ENCODE assay signal across 1 cellular context in genomic region chr20:54874718-54875117, GRCh38.
TF ChIP-seq lines count a peak whose summit lies in the region.

No MANE protein-coding gene starts in this region.

TF ChIP-seq in K562, 482 proteins besides CTCF, POLR2A, EP300 and RAD21 (continued from another document):
- TF ChIP-seq, protein P1, sequence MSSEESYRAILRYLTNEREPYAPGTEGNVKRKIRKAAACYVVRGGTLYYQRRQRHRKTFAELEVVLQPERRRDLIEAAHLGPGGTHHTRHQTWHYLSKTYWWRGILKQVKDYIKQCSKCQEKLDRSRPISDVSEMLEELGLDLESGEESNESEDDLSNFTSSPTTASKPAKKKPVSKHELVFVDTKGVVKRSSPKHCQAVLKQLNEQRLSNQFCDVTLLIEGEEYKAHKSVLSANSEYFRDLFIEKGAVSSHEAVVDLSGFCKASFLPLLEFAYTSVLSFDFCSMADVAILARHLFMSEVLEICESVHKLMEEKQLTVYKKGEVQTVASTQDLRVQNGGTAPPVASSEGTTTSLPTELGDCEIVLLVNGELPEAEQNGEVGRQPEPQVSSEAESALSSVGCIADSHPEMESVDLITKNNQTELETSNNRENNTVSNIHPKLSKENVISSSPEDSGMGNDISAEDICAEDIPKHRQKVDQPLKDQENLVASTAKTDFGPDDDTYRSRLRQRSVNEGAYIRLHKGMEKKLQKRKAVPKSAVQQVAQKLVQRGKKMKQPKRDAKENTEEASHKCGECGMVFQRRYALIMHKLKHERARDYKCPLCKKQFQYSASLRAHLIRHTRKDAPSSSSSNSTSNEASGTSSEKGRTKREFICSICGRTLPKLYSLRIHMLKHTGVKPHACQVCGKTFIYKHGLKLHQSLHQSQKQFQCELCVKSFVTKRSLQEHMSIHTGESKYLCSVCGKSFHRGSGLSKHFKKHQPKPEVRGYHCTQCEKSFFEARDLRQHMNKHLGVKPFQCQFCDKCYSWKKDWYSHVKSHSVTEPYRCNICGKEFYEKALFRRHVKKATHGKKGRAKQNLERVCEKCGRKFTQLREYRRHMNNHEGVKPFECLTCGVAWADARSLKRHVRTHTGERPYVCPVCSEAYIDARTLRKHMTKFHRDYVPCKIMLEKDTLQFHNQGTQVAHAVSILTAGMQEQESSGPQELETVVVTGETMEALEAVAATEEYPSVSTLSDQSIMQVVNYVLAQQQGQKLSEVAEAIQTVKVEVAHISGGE (CRISPR knock-in tag; IDR thresholded peaks at IDR 0.05): peak in 1 of 3 experiments; percentile 60; a peak in 2 of 6 replicates
- TF ChIP-seq NFIC (IDR thresholded peaks at IDR 0.05): no peak
